Comparison of ENCODE assay signal across 8 cellular contexts in genomic region chr22:36332623-36333331, GRCh38. TPM values are rescaled to one million over a fixed set of nuclear protein-coding genes. Genes with fewer than 3 reads are reported as not detected.
DNase-seq lines count a peak whose midpoint lies in the region; ATAC-seq, FAIRE-seq and TF ChIP-seq lines count a peak whose summit lies in the region.

No MANE protein-coding gene starts in this region.

- no peaks in the 10 kb centered on the region for H3K9me3 ChIP-seq in CD4-positive, CD25-positive, alpha-beta regulatory T cell (ENCODE audit: control insufficient read depth in 2 of 2, low read length in 2 of 2)
- H3K9me3 ChIP-seq in stomach smooth muscle (ENCODE audit: control insufficient read depth in 2 of 2, low read length in 2 of 2) = no peaks in the 10 kb centered on the region

- H3K23ac ChIP-seq in mesendoderm (ENCODE audit: low read length) = no peak overlapping the region

- no peak overlapping the region for H3K4ac ChIP-seq in mesendoderm (ENCODE audit: low read depth, low read length)

- H3K79me1 ChIP-seq in mesendoderm (ENCODE audit: low read length) = peaks cover 37% of the 10 kb centered on the region

- H3K18ac ChIP-seq in mesendoderm (ENCODE audit: low read length) = no peak overlapping the region

- H3K27me3 Mint-ChIP-seq in CD4-positive, CD25-positive, alpha-beta regulatory T cell = peaks cover 5% of the 10 kb centered on the region
- H3K27me3 Mint-ChIP-seq in IgD-negative memory B cell = no peaks in the 10 kb centered on the region

- peak overlapping the region; percentile 58 for H3K4me3 ChIP-seq in CD4-positive, CD25-positive, alpha-beta regulatory T cell (ENCODE audit: low read depth, low read length)
- no peak overlapping the region for H3K4me3 ChIP-seq in bronchial epithelial cell (ENCODE audit: low read depth, low read length)
- no peak overlapping the region for H3K4me3 ChIP-seq in mesendoderm (ENCODE audit: low read length)
- peak overlapping the region in 1 of 2 donors; percentile 35 for H3K4me3 ChIP-seq in stomach smooth muscle (ENCODE audit: low read length in 2 of 2)

- H2BK120ac ChIP-seq in mesendoderm (ENCODE audit: low read depth, low read length) = no peak overlapping the region

- no peaks in the 10 kb centered on the region for H3K27me3 ChIP-seq in CD4-positive, CD25-positive, alpha-beta regulatory T cell (ENCODE audit: control insufficient read depth, insufficient read depth, low read length)
- no peaks in the 10 kb centered on the region for H3K27me3 ChIP-seq in bronchial epithelial cell (ENCODE audit: control insufficient read depth, insufficient read depth, low read length)
- H3K27me3 ChIP-seq in mesendoderm (ENCODE audit: insufficient read depth, low read length, poor library complexity) = no peaks in the 10 kb centered on the region
- H3K27me3 ChIP-seq in stomach smooth muscle (ENCODE audit: control insufficient read depth in 1 of 2, insufficient read depth in 2 of 2, low read length in 2 of 2) = no peaks in the 10 kb centered on the region

- H3K4me1 ChIP-seq in CD4-positive, CD25-positive, alpha-beta regulatory T cell (ENCODE audit: control insufficient read depth, insufficient read depth, low read length, poor library complexity, severe bottlenecking) = peaks cover 94% of the 10 kb centered on the region
- H3K4me1 ChIP-seq in mesendoderm (ENCODE audit: control insufficient read depth, low read depth, low read length) (peaks cover 28% of the 10 kb centered on the region), stomach smooth muscle (ENCODE audit: control insufficient read depth, insufficient read depth, low read length) (peaks cover 100% of the 10 kb centered on the region)

- WGBS in mesendoderm (ENCODE audit: extremely low coverage, insufficient coverage, low lambda C conversion rate) = no CpG with 5 or more reads among the region's 13 CpGs

- H3K4me2 ChIP-seq in mesendoderm (ENCODE audit: low read length) = no peak overlapping the region

- peaks cover 66% of the 10 kb centered on the region for H3K79me2 ChIP-seq in mesendoderm (ENCODE audit: control insufficient read depth, insufficient read depth, low read length)

- H2BK15ac ChIP-seq in mesendoderm (replicated peaks; ENCODE audit: low read depth) = no peak overlapping the region

- peak; percentile 98 for FAIRE-seq in bronchial epithelial cell (lab: Jason Lieb, UNC)

- H3K36me3 ChIP-seq in CD4-positive, CD25-positive, alpha-beta regulatory T cell (ENCODE audit: control insufficient read depth, insufficient read depth, low read length) = peaks cover 69% of the 10 kb centered on the region
- peaks cover 27% of the 10 kb centered on the region for H3K36me3 ChIP-seq in bronchial epithelial cell (ENCODE audit: control insufficient read depth, insufficient read depth, low read length)
- H3K36me3 ChIP-seq in mesendoderm (ENCODE audit: control insufficient read depth, insufficient read depth, low read length) = peaks cover 6% of the 10 kb centered on the region
- H3K36me3 ChIP-seq in stomach smooth muscle (ENCODE audit: control insufficient read depth in 2 of 2, insufficient read depth in 2 of 2, low read length in 2 of 2) = peaks cover 29 to 30% of the 10 kb centered on the region in 2 donors

- H4K8ac ChIP-seq in mesendoderm (ENCODE audit: low read depth, low read length) = no peak overlapping the region

- H4K5ac ChIP-seq in mesendoderm (ENCODE audit: low read length) = no peak overlapping the region

- peak; percentile 57 to 85 (median 63) for DNase-seq in CD4-positive, CD25-positive, alpha-beta regulatory T cell
- peak; percentile 62 for DNase-seq in T-helper 22 cell (ENCODE audit: low read depth)
- peak; percentile 96 for DNase-seq in bronchial epithelial cell (ENCODE audit: low read depth)
- peak; percentile 75 for DNase-seq in mesendoderm

- no peak overlapping the region for H2AK5ac ChIP-seq in mesendoderm (ENCODE audit: low read length)

- H3K36me3 Mint-ChIP-seq in CD4-positive, CD25-positive, alpha-beta regulatory T cell = peaks cover 54% of the 10 kb centered on the region
- peaks cover 3% of the 10 kb centered on the region for H3K36me3 Mint-ChIP-seq in IgD-negative memory B cell

- H3K27ac ChIP-seq in CD4-positive, CD25-positive, alpha-beta regulatory T cell (ENCODE audit: insufficient read depth, low read length, poor library complexity, severe bottlenecking) = peak overlapping the region; percentile 93
- H3K27ac ChIP-seq in mesendoderm (ENCODE audit: low read depth, low read length) (peak overlapping the region; percentile 65), stomach smooth muscle (ENCODE audit: low read length) (peak overlapping the region; percentile 99)

- H3K9me3 Mint-ChIP-seq in CD4-positive, CD25-positive, alpha-beta regulatory T cell = no peaks in the 10 kb centered on the region
- no peaks in the 10 kb centered on the region for H3K9me3 Mint-ChIP-seq in IgD-negative memory B cell

- peak overlapping the region; percentile 94 to 100 (median 99) for H3K27ac Mint-ChIP-seq in CD4-positive, CD25-positive, alpha-beta regulatory T cell
- H3K27ac Mint-ChIP-seq in IgD-negative memory B cell = peak overlapping the region; percentile 94 to 98 (median 96)

- ATAC-seq in CD4-positive, CD25-positive, alpha-beta regulatory T cell (ENCODE audit: low read depth in 2 of 2) = peak; percentile 34 to 39
- no peak for ATAC-seq in GM21576 (IDR thresholded peaks at IDR 0.05; ENCODE audit: unreplicated experiment)
- no peak for ATAC-seq in HG02852 (IDR thresholded peaks at IDR 0.05; ENCODE audit: unreplicated experiment)

- H3K56ac ChIP-seq in mesendoderm (ENCODE audit: low read length) = peak overlapping the region; percentile 43

- peak overlapping the region; percentile 82 to 96 (median 90) for H3K4me3 Mint-ChIP-seq in CD4-positive, CD25-positive, alpha-beta regulatory T cell
- peak overlapping the region; percentile 10 to 97 (median 79) for H3K4me3 Mint-ChIP-seq in IgD-negative memory B cell

- peak overlapping the region; percentile 23 for H3K9ac ChIP-seq in mesendoderm (ENCODE audit: low read length)
- H3K9ac ChIP-seq in stomach smooth muscle (ENCODE audit: low read length in 2 of 2) = peak overlapping the region; percentile 76 to 86

- TF ChIP-seq CTCF in bronchial epithelial cell (IDR thresholded peaks at IDR 0.05; ENCODE audit: insufficient read depth, low read length, severe bottlenecking) = no peak

- H3K4me1 Mint-ChIP-seq in CD4-positive, CD25-positive, alpha-beta regulatory T cell = peaks cover 28 to 100% (median 89%) of the 10 kb centered on the region in 4 donors
- peaks cover 81 to 92% (median 88%) of the 10 kb centered on the region in 3 donors for H3K4me1 Mint-ChIP-seq in IgD-negative memory B cell

- H2BK5ac ChIP-seq in mesendoderm (ENCODE audit: low read length) = peak overlapping the region; percentile 1

RNA-seq across cellular contexts. Expression of gene MYH9, which starts 55.0 kb away (rescaled TPM):
- total RNA-seq in CD4-positive, CD25-positive, alpha-beta regulatory T cell = 1,341 TPM
- polyA plus RNA-seq in CD4-positive, CD25-positive, alpha-beta regulatory T cell = 10 to 100 TPM; 80.0 to 98.9 (median 93.4) TPM
- polyA plus RNA-seq in IgD-negative memory B cell = 231 TPM
- total RNA-seq in bronchial epithelial cell = 378 and 611 TPM in 2 replicates
- 110 TPM for polyA plus RNA-seq in mesendoderm (2013, experiment 1 of 2)
- polyA plus RNA-seq in mesendoderm (2013, experiment 2 of 2) = 111 TPM

Comparison
In these comparisons a context has a peak if more than half of its experiments do, and no peak if none do; other contexts are left out.
1. ATAC-seq: peak in CD4-positive, CD25-positive, alpha-beta regulatory T cell (2 of 2); none in GM21576 (single experiment) and HG02852 (single experiment).
2. Peak in every context shown above with its lines, with median percentiles within 50 percentile points of each other: DNase-seq and H3K27ac ChIP-seq.